Comparison of ENCODE assay signal across 17 cellular contexts in the genomic region with DNA sequence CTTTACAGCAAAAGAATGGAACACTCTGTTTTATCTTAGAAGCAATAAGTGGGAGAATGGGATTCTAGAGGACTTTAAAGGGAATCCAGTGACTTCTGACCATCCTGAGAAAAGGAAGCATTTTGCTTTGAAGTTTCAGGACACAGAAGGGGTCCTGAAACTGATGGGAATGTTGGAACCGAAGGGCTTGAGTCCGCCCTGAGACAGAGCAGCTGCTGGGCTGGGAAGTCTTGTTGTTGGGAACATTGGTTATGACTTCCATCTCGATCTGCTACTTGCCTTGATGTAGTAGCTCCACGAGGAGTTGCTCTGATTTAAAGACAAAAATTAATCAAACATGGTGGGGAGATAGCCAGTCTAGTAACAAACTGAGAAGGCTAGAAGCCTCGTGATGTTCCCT.
"Had no signal": no experiment of that assay in that cellular context is flagged by ENCODE, and none has a peak within 500 bp of the region (broad histone marks: within the 10 kb centered on the region; RNA-seq: fewer than 3 reads in every experiment).

No MANE protein-coding gene starts in this region.

- H3K9me3 ChIP-seq: ovary, SJCRH30, transverse colon had no signal

- H3K9me3 Mint-ChIP-seq: dendritic cell treated with granulocyte-macrophage colony-stimulating factor and Interleukin-4, amounts not matched to agents 40 ng/mL and 50 ng/mL, for 4 days had no signal

- H3K27ac Mint-ChIP-seq: dendritic cell treated with granulocyte-macrophage colony-stimulating factor and Interleukin-4, amounts not matched to agents 40 ng/mL and 50 ng/mL, for 4 days had no signal

- H3K4me3 ChIP-seq: hepatocyte, lung, ovary, SJCRH30, transverse colon had no signal

- DNase-seq: activated CD4-positive, CD25-positive, alpha-beta regulatory T cell treated with anti-CD3 and anti-CD28 coated beads, Interleukin-2, amount 50 U/mL, for 72 hours; activated CD8-positive, alpha-beta memory T cell treated with anti-CD3 and anti-CD28 coated beads for 24 hours; activated CD8-positive, alpha-beta memory T cell treated with anti-CD3 and anti-CD28 coated beads, Interleukin-2, amount 50 U/mL, for 48 hours; activated effector memory CD4-positive, alpha-beta T cell treated with anti-CD3 and anti-CD28 coated beads, Interleukin-2, amount 50 U/mL, for 16 hours; activated naive CD4-positive, alpha-beta T cell treated with anti-CD3 and anti-CD28 coated beads, Interleukin-2, amount 50 U/mL, for 16 hours; activated T-cell treated with anti-CD3 and anti-CD28 coated beads, Interleukin-2, amount 50 U/mL, for 48 hours; effector CD8-positive, alpha-beta T cell; stimulated activated CD8-positive, alpha-beta memory T cell treated with anti-CD3 and anti-CD28 coated beads, Interleukin-4, amount 100 ng/mL, for 48 hours; stimulated activated naive CD4-positive, alpha-beta T cell; T-helper 2 cell; transverse colon had no signal

- H3K4me1 ChIP-seq: SJCRH30 had no signal

- H3K27ac ChIP-seq: hepatocyte, ovary, SJCRH30, VCaP had no signal

- H3K4me3 Mint-ChIP-seq: dendritic cell treated with granulocyte-macrophage colony-stimulating factor and Interleukin-4, amounts not matched to agents 40 ng/mL and 50 ng/mL, for 4 days had no signal

- H3K36me3 ChIP-seq: ovary, SJCRH30, transverse colon had no signal

- H3K27me3 ChIP-seq: hepatocyte, ovary, SJCRH30, transverse colon had no signal
